ENCODE assay signal across 8 cellular contexts in genomic region chr1:178530037-178530402, GRCh38. TPM values are rescaled to one million over a fixed set of nuclear protein-coding genes. Genes with fewer than 3 reads are reported as not detected.
A peak's percentile ranks its signal among the peaks of the same experiment; 100 is the strongest.
DNase-seq lines count a peak whose midpoint lies in the region; ATAC-seq and TF ChIP-seq lines count a peak whose summit lies in the region.
"Had no signal": no experiment of that assay in that cellular context is flagged by ENCODE, and none has a peak within 500 bp of the region (broad histone marks: within the 10 kb centered on the region; RNA-seq: fewer than 3 reads in every experiment).

No MANE protein-coding gene starts in this region.

- no peaks in the 10 kb centered on the region for H4K20me1 ChIP-seq in GM23248 (ENCODE audit: insufficient read depth)

- WGBS in GM23248 (ENCODE audit: low coverage in 1 of 2, low lambda C conversion rate in 2 of 2, missing lambda C conversion rate in 2 of 2), 2 experiments = 0 to 22% methylated on average over 2 of the region's 2 CpGs

- TF ChIP-seq CTCF in Peyer's patch (IDR thresholded peaks at IDR 0.05) (no peak), retinal pigment epithelial cell (conservative IDR thresholded peaks at IDR 0.05; ENCODE audit: low read depth, low read length) (no peak), BE2C (IDR thresholded peaks at IDR 0.05; ENCODE audit: low read depth, low read length) (no peak)

- H3K27me3 ChIP-seq in GM23248 (replicated peaks; ENCODE audit: insufficient read depth) (no peaks in the 10 kb centered on the region), Peyer's patch (no peaks in the 10 kb centered on the region), BE2C (no peaks in the 10 kb centered on the region)

- H2AFZ ChIP-seq in GM23248 = no peak overlapping the region

- H3K4me1 ChIP-seq in GM23248 (ENCODE audit: insufficient read depth) (peaks cover 13% of the 10 kb centered on the region; the same call in 1 of the 2 replicates), Peyer's patch (peaks cover 0 to 13% (median 0%) of the 10 kb centered on the region in 4 donors), BE2C (no peaks in the 10 kb centered on the region)

- peak overlapping the region; percentile 18 for H3K4me2 ChIP-seq in GM23248 (ENCODE audit: unreplicated experiment)

- DNase-seq in GM23248 (peak; percentile 84), Peyer's patch (peak in 2 of 3 donors; percentile 71 to 81), retinal pigment epithelial cell (ENCODE audit: low read depth) (peak; percentile 45), cerebellar nuclear complex (lab: John Stamatoyannopoulos, UW) (no peak), BE2C (no peak)
- no peak for DNase-seq in effector CD4-positive, alpha-beta T cell
- DNase-seq: activated T-cell treated with anti-CD3 and anti-CD28 coated beads, Interleukin-2, amount 50 U/mL, for 4 hours had no signal

- 0 out of 2 replicates have a peak, but pooled peaks cover 4% of the 10 kb centered on the region for H3F3A ChIP-seq in GM23248 (ENCODE audit: insufficient read depth)

- H3K9me2 ChIP-seq in GM23248 (ENCODE audit: insufficient read depth) = no peaks in the 10 kb centered on the region

- peak; percentile 78 for ATAC-seq in esophagus mucosa
- ATAC-seq: activated T-cell treated with anti-CD3 and anti-CD28 coated beads, Interleukin-2, amount 50 U/mL, for 4 hours had no signal

- no peak overlapping the region for H3K4me3 ChIP-seq in GM23248
- no peak overlapping the region for H3K4me3 ChIP-seq in Peyer's patch
- H3K4me3 ChIP-seq in retinal pigment epithelial cell (ENCODE audit: low read length) = no peak overlapping the region
- H3K4me3 ChIP-seq in BE2C (ENCODE audit: low read depth, low read length) = no peak overlapping the region

- in situ Hi-C loops in GM23248 (cut with MboI) = loop anchor here (25.0 kb wide), 1 partner anchor 832 kb away; the partner anchor contains the start of gene AXDND1

- no peaks in the 10 kb centered on the region for H3K9me3 ChIP-seq in GM23248 (ENCODE audit: low read depth)
- H3K9me3 ChIP-seq in Peyer's patch = no peaks in the 10 kb centered on the region
- H3K9me3 ChIP-seq in BE2C = no peaks in the 10 kb centered on the region

- H3K79me2 ChIP-seq in GM23248 (ENCODE audit: insufficient read depth) = no peaks in the 10 kb centered on the region

- no peak overlapping the region for H3K9ac ChIP-seq in GM23248

- peak in 1 of 2 donors; percentile 22 for TF ChIP-seq POLR2A in Peyer's patch (IDR thresholded peaks at IDR 0.05)

- H3K36me3 ChIP-seq in GM23248 (ENCODE audit: low read depth) = no peaks in the 10 kb centered on the region
- no peaks in the 10 kb centered on the region for H3K36me3 ChIP-seq in Peyer's patch
- H3K36me3 ChIP-seq in BE2C = no peaks in the 10 kb centered on the region

- no peak overlapping the region for H3K27ac ChIP-seq in GM23248
- H3K27ac ChIP-seq in Peyer's patch = peak overlapping the region in 2 of 4 donors; percentile 60 to 73

RNA-seq across cellular contexts. Expression of gene TEX35, which starts 17.1 kb away (rescaled TPM):
- total RNA-seq in GM23248 (2014; rRNA removed; shearing (Covaris generic)) = not detected in 2 replicates
- polyA plus RNA-seq in GM23248 (2016; fragmentation: Nextera tagmentation; extraction: Ambion mirVana) = not detected in 2 replicates
- total RNA-seq in Peyer's patch (not detected), esophagus mucosa (0.12 TPM)
- polyA plus RNA-seq in BE2C (2012; ENCODE audit: insufficient read depth, insufficient read length, low read depth) = not detected
- total RNA-seq: activated T-cell treated with anti-CD3 and anti-CD28 coated beads, Interleukin-2, amount 50 U/mL, for 4 hours had no signal

RNA-seq across cellular contexts. Expression of gene CLEC20A, which starts 33.3 kb away (rescaled TPM):
- not detected in 2 replicates for total RNA-seq in GM23248 (2014; rRNA removed; shearing (Covaris generic))
- not detected in 2 replicates for polyA plus RNA-seq in GM23248 (2016; fragmentation: Nextera tagmentation; extraction: Ambion mirVana)
- not detected for total RNA-seq in Peyer's patch
- not detected for total RNA-seq in esophagus mucosa
- not detected for polyA plus RNA-seq in BE2C (2012; ENCODE audit: insufficient read depth, insufficient read length, low read depth)
- total RNA-seq: activated T-cell treated with anti-CD3 and anti-CD28 coated beads, Interleukin-2, amount 50 U/mL, for 4 hours had no signal

Comparison
In these comparisons a context has a peak if more than half of its experiments do, and no peak if none do; other contexts are left out.
1. DNase-seq: peak in GM23248 (single experiment), Peyer's patch (2 of 3) and retinal pigment epithelial cell (single experiment); none in effector CD4-positive, alpha-beta T cell (single experiment), cerebellar nuclear complex (0 of 2) and BE2C (single experiment).